16 cellular contexts compared by ENCODE assay signal in the genomic region with DNA sequence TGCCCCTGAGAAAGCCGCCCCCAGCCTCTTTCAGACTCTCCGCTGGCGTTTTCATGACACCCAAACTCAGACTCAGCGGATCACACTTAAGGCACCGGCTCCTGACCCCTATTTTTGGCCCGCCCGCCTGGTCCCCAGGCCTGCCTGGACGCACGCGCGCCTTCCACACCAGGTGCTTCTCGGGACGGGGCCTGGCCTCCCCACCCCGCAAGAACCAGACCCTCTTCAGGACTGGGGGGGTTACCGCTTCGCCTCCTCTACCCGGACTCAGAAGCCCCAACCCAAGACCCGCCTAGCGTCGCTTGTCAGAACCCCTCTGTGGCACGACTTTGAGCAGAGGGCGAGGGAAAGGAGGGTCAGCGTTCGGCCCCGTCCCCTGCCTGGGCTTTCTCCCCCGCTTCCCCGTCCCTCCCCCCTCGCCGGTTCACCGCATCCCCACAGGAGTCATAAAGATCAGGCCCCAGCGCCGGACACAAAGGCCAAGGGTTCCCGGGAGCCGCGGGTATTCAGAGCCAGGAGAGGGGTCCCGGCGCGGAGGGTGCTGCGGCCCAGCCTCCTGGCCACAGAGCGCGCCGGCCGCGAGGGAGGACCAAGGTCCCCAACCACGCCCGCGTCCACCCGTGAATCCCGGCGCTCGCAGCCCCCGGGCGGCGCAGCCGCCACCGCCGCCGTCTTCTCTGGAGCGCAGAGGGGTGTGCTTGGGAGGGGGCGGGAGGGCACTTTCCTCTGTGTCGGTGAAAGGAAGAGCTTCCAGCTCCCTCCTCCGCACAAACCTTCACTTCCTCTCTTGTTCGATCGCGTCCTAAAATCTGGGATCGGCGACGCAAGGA.
DNase-seq lines count a peak whose midpoint lies in the region; TF ChIP-seq lines count a peak whose summit lies in the region.
"Had no signal": no experiment of that assay in that cellular context is flagged by ENCODE, and none has a peak within 500 bp of the region (broad histone marks: within the 10 kb centered on the region; RNA-seq: fewer than 3 reads in every experiment).

No MANE protein-coding gene starts in this region.

- H3K4me3 ChIP-seq in Loucy (ENCODE audit: low read length, poor library complexity, severe bottlenecking) (peak overlapping the region; percentile 77), iPS-18a (ENCODE audit: low read length) (peak overlapping the region; percentile 57)
- H3K4me3 ChIP-seq: thoracic aorta had no signal

- H4K20me1 ChIP-seq in Loucy (ENCODE audit: insufficient read depth, low read length, poor library complexity, severe bottlenecking), result no peaks in the 10 kb centered on the region

- peaks cover 20% of the 10 kb centered on the region for H3K27me3 Mint-ChIP-seq in HFFc6 (ENCODE audit: insufficient read depth)

- no peaks in the 10 kb centered on the region for H3K9me3 ChIP-seq in Loucy (ENCODE audit: insufficient read depth, low read depth, low read length)
- H3K9me3 ChIP-seq in iPS-18a (ENCODE audit: control insufficient read depth, low read depth, low read length), result no peaks in the 10 kb centered on the region
- H3K9me3 ChIP-seq: gastrocnemius medialis, thoracic aorta had no signal

- H3F3A ChIP-seq in Loucy (ENCODE audit: low read depth), result no peaks in the 10 kb centered on the region; the same call in 1 of the 2 replicates

- no peaks in the 10 kb centered on the region for H3K36me3 ChIP-seq in Loucy (ENCODE audit: insufficient read depth, low read length)
- no peaks in the 10 kb centered on the region for H3K36me3 ChIP-seq in iPS-18a (ENCODE audit: control insufficient read depth, low read depth, low read length)
- H3K36me3 ChIP-seq: gastrocnemius medialis, thoracic aorta had no signal

- no peak overlapping the region for H2AFZ ChIP-seq in Loucy (ENCODE audit: low read length)

- peaks cover 43% of the 10 kb centered on the region for H3K79me2 ChIP-seq in Loucy (ENCODE audit: insufficient read depth, low read length)

- H3K27me3 ChIP-seq in Loucy (ENCODE audit: insufficient read depth, low read length, poor library complexity, severe bottlenecking), result peaks cover 11% of the 10 kb centered on the region
- peaks cover 94% of the 10 kb centered on the region for H3K27me3 ChIP-seq in iPS-18a (ENCODE audit: control insufficient read depth, insufficient read depth, low read length)

- H3K4me3 Mint-ChIP-seq in HFFc6, result no peak overlapping the region
- H3K4me3 Mint-ChIP-seq: activated naive CD8-positive, alpha-beta T cell treated with anti-CD3 and anti-CD28 coated beads, Interleukin-2, amount 10 ng/mL, durations not matched to agents 7 days and 5 days had no signal

- H3K36me3 Mint-ChIP-seq in HFFc6 (ENCODE audit: low read depth), result no peaks in the 10 kb centered on the region
- H3K36me3 Mint-ChIP-seq: activated naive CD8-positive, alpha-beta T cell treated with anti-CD3 and anti-CD28 coated beads, Interleukin-2, amount 10 ng/mL, durations not matched to agents 7 days and 5 days; CD8-positive, alpha-beta memory T cell had no signal

- no peaks in the 10 kb centered on the region for H3K9me2 ChIP-seq in Loucy (replicated peaks; ENCODE audit: low read depth, low read length)

- TF ChIP-seq CTCF in Loucy (conservative IDR thresholded peaks at IDR 0.05; ENCODE audit: low read length), result no peak
- TF ChIP-seq CTCF in HFFc6 (IDR thresholded peaks at IDR 0.05), result no peak

- intact Hi-C loops in posterior vena cava (cut with DNase I), result no loop called here

- no peak overlapping the region for H3K27ac ChIP-seq in iPS-18a (ENCODE audit: low read length)
- H3K27ac ChIP-seq: gastrocnemius medialis, thoracic aorta had no signal

- no peaks in the 10 kb centered on the region for H3K4me1 Mint-ChIP-seq in HFFc6 (ENCODE audit: low read depth)

- H3K4me2 ChIP-seq in Loucy (ENCODE audit: low read depth, low read length, poor library complexity, severe bottlenecking), result peak overlapping the region; percentile 80

- peaks cover 4% of the 10 kb centered on the region; the same call in 1 of the 2 replicates for H3K9me3 Mint-ChIP-seq in HFFc6
- H3K9me3 Mint-ChIP-seq: activated naive CD8-positive, alpha-beta T cell treated with anti-CD3 and anti-CD28 coated beads, Interleukin-2, amount 10 ng/mL, durations not matched to agents 7 days and 5 days; CD8-positive, alpha-beta memory T cell had no signal

- DNase-seq in activated CD8-positive, alpha-beta memory T cell treated with anti-CD3 and anti-CD28 coated beads, Interleukin-2, amount 50 U/mL, for 48 hours, result peak; percentile 50
- no peak for DNase-seq in activated CD8-positive, alpha-beta memory T cell treated with anti-CD3 and anti-CD28 coated beads for 24 hours
- DNase-seq in posterior vena cava (ENCODE audit: low spot score) (peak; percentile 71), NOMO-1 (lab: John Stamatoyannopoulos, UW; ENCODE audit: unreplicated experiment in 2 of 2) (no peak), HFFc6 (no peak)
- DNase-seq in activated CD4-positive, alpha-beta T cell treated with anti-CD3 and anti-CD28 coated beads for 1 hour, result no peak
- DNase-seq: activated naive CD8-positive, alpha-beta T cell treated with anti-CD3 and anti-CD28 coated beads, Interleukin-2, amount 10 ng/mL, durations not matched to agents 7 days and 5 days; central memory CD4-positive, alpha-beta T cell; gastrocnemius medialis; KBM-7; NCI-H524; OCI-M1 had no signal

- H3K4me1 ChIP-seq in Loucy (ENCODE audit: insufficient read depth, low read length, poor library complexity, severe bottlenecking) (peaks cover 10% of the 10 kb centered on the region), iPS-18a (ENCODE audit: control insufficient read depth, low read depth, low read length) (peaks cover 15% of the 10 kb centered on the region)

- H3K9ac ChIP-seq in Loucy (ENCODE audit: low read depth, low read length, poor library complexity, severe bottlenecking), result no peak overlapping the region
- no peak overlapping the region for H3K9ac ChIP-seq in iPS-18a (ENCODE audit: low read length)

- no peak overlapping the region for H3K27ac Mint-ChIP-seq in HFFc6
- H3K27ac Mint-ChIP-seq: activated naive CD8-positive, alpha-beta T cell treated with anti-CD3 and anti-CD28 coated beads, Interleukin-2, amount 10 ng/mL, durations not matched to agents 7 days and 5 days; CD8-positive, alpha-beta memory T cell had no signal

Comparison
In these comparisons a context has a peak if more than half of its experiments do, and no peak if none do; other contexts are left out.
1. DNase-seq: peak in activated CD8-positive, alpha-beta memory T cell treated with anti-CD3 and anti-CD28 coated beads, Interleukin-2, amount 50 U/mL, for 48 hours (single experiment) and posterior vena cava (single experiment); none in activated CD8-positive, alpha-beta memory T cell treated with anti-CD3 and anti-CD28 coated beads for 24 hours (single experiment), NOMO-1 (0 of 2), HFFc6 (single experiment) and activated CD4-positive, alpha-beta T cell treated with anti-CD3 and anti-CD28 coated beads for 1 hour (single experiment).